Comparison of ENCODE assay signal across 12 cellular contexts in genomic region chr3:39176025-39176714, GRCh38. TPM values are rescaled to one million over a fixed set of nuclear protein-coding genes. Genes with fewer than 3 reads are reported as not detected.
A peak's percentile ranks its signal among the peaks of the same experiment; 100 is the strongest.
DNase-seq lines count a peak whose midpoint lies in the region; ATAC-seq, FAIRE-seq and TF ChIP-seq lines count a peak whose summit lies in the region.
"Had no signal": no experiment of that assay in that cellular context is flagged by ENCODE, and none has a peak within 500 bp of the region (broad histone marks: within the 10 kb centered on the region; RNA-seq: fewer than 3 reads in every experiment).

No MANE protein-coding gene starts in this region.

- H3K4me3 ChIP-seq in HCT116 (replicated peaks in 1 of 2; ENCODE audit: low read depth in 1 of 2, low read length in 2 of 2), result no peak overlapping the region
- no peak overlapping the region for H3K4me3 ChIP-seq in kidney (ENCODE audit: low read length in 2 of 2)
- H3K4me3 ChIP-seq in skeletal muscle tissue (ENCODE audit: low read length in 3 of 3), result no peak overlapping the region
- H3K4me3 ChIP-seq: HAP-1 had no signal

- H4K20me1 ChIP-seq in HCT116 (ENCODE audit: insufficient read depth), result no peaks in the 10 kb centered on the region

- H3K9me3 ChIP-seq in HCT116 (ENCODE audit: control insufficient read depth in 1 of 2, insufficient read depth in 1 of 2, low read depth in 1 of 2, low read length in 2 of 2) (no peaks in the 10 kb centered on the region), kidney (ENCODE audit: control insufficient read depth in 1 of 2, low read length in 2 of 2) (no peaks in the 10 kb centered on the region), skeletal muscle tissue (ENCODE audit: control insufficient read depth in 3 of 3, low read length in 3 of 3) (no peaks in the 10 kb centered on the region)

- intact Hi-C loops in HCT116 (cut with micrococcal nuclease), result no loop called here
- intact Hi-C loops in kidney (cut with DNase I), result no loop called here

- TF ChIP-seq POLR2A in HCT116 (IDR thresholded peaks at IDR 0.05; ENCODE audit: borderline replicate concordance, extremely low read depth, insufficient read depth, insufficient read length), result no peak

- H3K27me3 Mint-ChIP-seq in activated CD8-positive, alpha-beta T cell treated with anti-CD3 and anti-CD28 coated beads, Interleukin-2, amount 10 ng/mL, durations not matched to agents 7 days and 5 days (ENCODE audit: low read depth), result peaks cover 8% of the 10 kb centered on the region

- H3K4me1 Mint-ChIP-seq in activated CD8-positive, alpha-beta T cell treated with anti-CD3 and anti-CD28 coated beads, Interleukin-2, amount 10 ng/mL, durations not matched to agents 7 days and 5 days (ENCODE audit: low read depth), result peaks cover 46% of the 10 kb centered on the region

- no peaks in the 10 kb centered on the region for H3K79me2 ChIP-seq in HCT116 (ENCODE audit: insufficient read depth, low read length)

- ATAC-seq in HCT116 (no peak), HG03135 (IDR thresholded peaks at IDR 0.05; ENCODE audit: unreplicated experiment) (no peak)
- no peak for ATAC-seq in activated CD8-positive, alpha-beta T cell treated with anti-CD3 and anti-CD28 coated beads, Interleukin-2, amount 10 ng/mL, durations not matched to agents 7 days and 5 days
- ATAC-seq: activated CD4-positive, CD25-positive, alpha-beta regulatory T cell treated with anti-CD3 and anti-CD28 coated beads, Interleukin-2, amount 50 U/mL, for 24 hours had no signal

- H3K9me3 Mint-ChIP-seq in activated CD8-positive, alpha-beta T cell treated with anti-CD3 and anti-CD28 coated beads, Interleukin-2, amount 10 ng/mL, durations not matched to agents 7 days and 5 days (ENCODE audit: insufficient read depth), result no peaks in the 10 kb centered on the region

- no peak overlapping the region for H3K9ac ChIP-seq in HCT116 (ENCODE audit: low read length)
- H3K9ac ChIP-seq in kidney (ENCODE audit: low read length in 2 of 2), result no peak overlapping the region
- no peak overlapping the region for H3K9ac ChIP-seq in skeletal muscle tissue (ENCODE audit: low read depth in 1 of 3, low read length in 3 of 3)

- RAD21 ChIA-PET in HCT116 (lab: Charles Lee; ENCODE audit: low non-redundant PET in 1 of 2, low total read pairs in 2 of 2, uncharacterized antibody in 2 of 2, unreplicated experiment in 2 of 2), result no interaction called here

- H3K4me1 ChIP-seq in HCT116 (ENCODE audit: control insufficient read depth in 1 of 2, insufficient read depth in 2 of 2, low read length in 2 of 2), result peaks cover 35 to 56% of the 10 kb centered on the region in 2 experiments
- peaks cover 22 to 24% of the 10 kb centered on the region in 2 donors for H3K4me1 ChIP-seq in kidney (ENCODE audit: control insufficient read depth in 1 of 2, insufficient read depth in 1 of 2, low read depth in 1 of 2, low read length in 2 of 2)
- peaks cover 21 to 28% (median 23%) of the 10 kb centered on the region in 3 donors for H3K4me1 ChIP-seq in skeletal muscle tissue (ENCODE audit: control insufficient read depth in 3 of 3, insufficient read depth in 3 of 3, low read length in 3 of 3)

- H3K27ac Mint-ChIP-seq in activated CD8-positive, alpha-beta T cell treated with anti-CD3 and anti-CD28 coated beads, Interleukin-2, amount 10 ng/mL, durations not matched to agents 7 days and 5 days, result peak overlapping the region; percentile 2

- H3K4me2 ChIP-seq in HCT116 (ENCODE audit: low read length), result peak overlapping the region; percentile 92; the same call in 1 of the 2 replicates

- no peak for DNase-seq in HCT116 (ENCODE audit: low read depth, low spot score)
- DNase-seq in activated CD8-positive, alpha-beta T cell treated with anti-CD3 and anti-CD28 coated beads, Interleukin-2, amount 10 ng/mL, durations not matched to agents 7 days and 5 days, result no peak
- DNase-seq in kidney, result no peak
- DNase-seq in RKO (ENCODE audit: low spot score), result no peak
- DNase-seq in NOMO-1 treated with dmso at 0.1 percent for 144 hours (lab: John Stamatoyannopoulos, UW; ENCODE audit: unreplicated experiment), result no peak
- DNase-seq in NCI-H2227 (lab: John Stamatoyannopoulos, UW; ENCODE audit: unreplicated experiment), result no peak
- DNase-seq: DMS79; stimulated activated CD4-positive, alpha-beta T cell treated with anti-CD3 and anti-CD28 coated beads, Interleukin-4, amount 100 ng/mL, for 1 hour had no signal

- POLR2A ChIA-PET in HCT116 (lab: Charles Lee), result no interaction called here
- POLR2A ChIA-PET in activated CD8-positive, alpha-beta T cell treated with anti-CD3 and anti-CD28 coated beads, Interleukin-2, amount 10 ng/mL, durations not matched to agents 7 days and 5 days (lab: Charles Lee), result no interaction called here

- H2AFZ ChIP-seq in HCT116 (ENCODE audit: low read depth, low read length, poor library complexity, severe bottlenecking), result no peak overlapping the region

- TF ChIP-seq RAD21 in HCT116 (IDR thresholded peaks at IDR 0.05; ENCODE audit: low read depth), result no peak

- CTCF ChIA-PET in HCT116 (lab: Charles Lee), result no interaction called here
- CTCF ChIA-PET in activated CD8-positive, alpha-beta T cell treated with anti-CD3 and anti-CD28 coated beads, Interleukin-2, amount 10 ng/mL, durations not matched to agents 7 days and 5 days (lab: Charles Lee), result interaction anchor here (1.2 to 4.5 kb wide), 4 partner anchors 10 to 114 kb away, joined by 3 to 34 read pairs (median 6); partner anchors contain the start of gene XIRP1

- H3K4me3 Mint-ChIP-seq in activated CD8-positive, alpha-beta T cell treated with anti-CD3 and anti-CD28 coated beads, Interleukin-2, amount 10 ng/mL, durations not matched to agents 7 days and 5 days, result no peak overlapping the region

- H3K36me3 Mint-ChIP-seq in activated CD8-positive, alpha-beta T cell treated with anti-CD3 and anti-CD28 coated beads, Interleukin-2, amount 10 ng/mL, durations not matched to agents 7 days and 5 days (ENCODE audit: low read depth), result no peaks in the 10 kb centered on the region

- H3K27me3 ChIP-seq in HCT116 (ENCODE audit: insufficient read depth, low read length), result no peaks in the 10 kb centered on the region
- H3K27me3 ChIP-seq in skeletal muscle tissue (ENCODE audit: control insufficient read depth in 3 of 3, insufficient read depth in 3 of 3, low read length in 3 of 3), result no peaks in the 10 kb centered on the region

- H3K36me3 ChIP-seq in HCT116 (ENCODE audit: control insufficient read depth in 1 of 2, insufficient read depth in 2 of 2, low read length in 2 of 2), result no peaks in the 10 kb centered on the region
- H3K36me3 ChIP-seq in kidney (ENCODE audit: control insufficient read depth in 1 of 2, insufficient read depth in 2 of 2, low read length in 2 of 2), result no peaks in the 10 kb centered on the region
- H3K36me3 ChIP-seq in skeletal muscle tissue (ENCODE audit: control insufficient read depth in 3 of 3, insufficient read depth in 3 of 3, low read length in 3 of 3), result no peaks in the 10 kb centered on the region
- H3K36me3 ChIP-seq: HAP-1 had no signal

- BruUV-seq in HCT116 (replicated peaks; lab: Mats Ljungman, UMichigan), result no TSS peak

- no peak for FAIRE-seq in kidney (lab: Jason Lieb, UNC)

- no peaks in the 10 kb centered on the region for H3K9me2 ChIP-seq in HCT116 (ENCODE audit: insufficient read depth)

- H3K27ac ChIP-seq in HCT116 (ENCODE audit: low read depth, low read length) (no peak overlapping the region), kidney (ENCODE audit: low read depth in 2 of 2, low read length in 2 of 2) (peak overlapping the region; percentile 82 to 90), skeletal muscle tissue (ENCODE audit: low read depth, low read length) (peak overlapping the region; percentile 65)

- no peak for TF ChIP-seq CTCF in HCT116 (IDR thresholded peaks at IDR 0.05 in 2 of 3, conservative IDR thresholded peaks at IDR 0.05 in 1 of 3; ENCODE audit: borderline replicate concordance in 1 of 3, insufficient read depth in 1 of 3, low read depth in 2 of 3, low read length in 2 of 3)
- no peak for TF ChIP-seq CTCF in kidney (IDR thresholded peaks at IDR 0.05; ENCODE audit: borderline replicate concordance, extremely low read depth, insufficient read depth)

TF ChIP-seq in HCT116, 20 proteins besides CTCF, POLR2A, EP300 and RAD21 (continues in another document):
- no peak for TF ChIP-seq ZNF274 (IDR thresholded peaks at IDR 0.05; ENCODE audit: low read depth, low read length)
- no peak for TF ChIP-seq ZFX (IDR thresholded peaks at IDR 0.05)
- no peak for TF ChIP-seq JUND (IDR thresholded peaks at IDR 0.05)
- no peak for TF ChIP-seq ZBTB33 (IDR thresholded peaks at IDR 0.05; ENCODE audit: extremely low read depth, insufficient replicate concordance, low read length)
- no peak for TF ChIP-seq CEBPB (IDR thresholded peaks at IDR 0.05; ENCODE audit: low read depth)
- TF ChIP-seq EGR1 (IDR thresholded peaks at IDR 0.05; ENCODE audit: low read depth), result no peak

RNA-seq across cellular contexts. Expression of gene XIRP1, which starts 16.2 kb away (rescaled TPM):
- total RNA-seq in HCT116 (2021; ENCODE audit: unreplicated experiment), result not detected
- 0.01 TPM in 1 of 2 replicates, not detected in the other for polyA plus RNA-seq in HCT116 (2012)
- total RNA-seq in activated CD8-positive, alpha-beta T cell treated with anti-CD3 and anti-CD28 coated beads, Interleukin-2, amount 10 ng/mL, durations not matched to agents 7 days and 5 days, result not detected
- 0.09 TPM for total RNA-seq in kidney
- polyA plus RNA-seq in kidney (ENCODE audit: insufficient read depth, low read depth, low replicate concordance), result not detected
- total RNA-seq in skeletal muscle tissue, result 30.8 TPM

RNA-seq across cellular contexts. Expression of gene CSRNP1, which starts 22.8 kb away (rescaled TPM):
- total RNA-seq in HCT116 (2021; ENCODE audit: unreplicated experiment) (15.0 TPM), kidney (21.6 TPM), skeletal muscle tissue (8.9 TPM)
- polyA plus RNA-seq in HCT116 (2012), result 22.5 and 60.5 TPM in 2 replicates
- total RNA-seq in activated CD8-positive, alpha-beta T cell treated with anti-CD3 and anti-CD28 coated beads, Interleukin-2, amount 10 ng/mL, durations not matched to agents 7 days and 5 days, result 10 to 100 TPM; 15.6 to 16.0 TPM
- polyA plus RNA-seq in kidney (ENCODE audit: insufficient read depth, low read depth, low replicate concordance), result 16.5 TPM

Comparison
In these comparisons a context has a peak if more than half of its experiments do, and no peak if none do; other contexts are left out.
1. RNA of gene XIRP1, which starts 16.2 kb away (total RNA-seq): 30.8 TPM in skeletal muscle tissue (single experiment); 0.09 TPM in kidney (single experiment), not detected in HCT116 (single experiment) and not detected in activated CD8-positive, alpha-beta T cell treated with anti-CD3 and anti-CD28 coated beads, Interleukin-2, amount 10 ng/mL, durations not matched to agents 7 days and 5 days; every median in the first group is over 10 times any median in the second.